ENCODE assay signal across 1 cellular context in the genomic region with DNA sequence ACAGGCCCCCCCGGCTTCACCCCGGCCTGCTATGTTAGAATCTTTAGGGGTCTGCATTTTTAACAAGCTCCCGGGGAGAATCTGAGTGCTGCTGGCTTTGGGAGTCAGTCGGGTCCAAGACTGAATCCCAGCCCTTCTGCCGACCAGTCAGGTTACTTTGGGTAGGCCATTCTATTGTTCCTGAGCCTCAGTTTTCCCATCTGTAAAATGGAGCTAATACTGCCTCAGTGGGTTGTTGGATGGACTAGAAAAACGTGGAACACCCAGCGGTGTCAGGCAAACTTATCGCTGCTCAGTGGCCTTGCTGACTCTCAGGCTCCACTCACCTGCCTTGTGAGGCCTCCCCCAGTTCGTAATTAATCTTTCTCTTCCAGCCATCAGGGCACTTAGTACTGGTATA.
TF ChIP-seq lines count a peak whose summit lies in the region.

No MANE protein-coding gene starts in this region.

TF ChIP-seq in K562, 482 proteins besides CTCF, POLR2A, EP300 and RAD21:
- TF ChIP-seq BRF1 (IDR thresholded peaks at IDR 0.05; ENCODE audit: borderline replicate concordance, extremely low read depth, insufficient read length) (no peak), ILF3 (IDR thresholded peaks at IDR 0.05; ENCODE audit: borderline replicate concordance) (no peak), CHD4 (IDR thresholded peaks at IDR 0.05; ENCODE audit: insufficient read depth, insufficient replicate concordance, low read depth, low read length, poor library complexity, severe bottlenecking) (peak; percentile 75), ZNF347 (CRISPR knock-in tag; IDR thresholded peaks at IDR 0.05; ENCODE audit: low read depth) (no peak), ESRRA (IDR thresholded peaks at IDR 0.05; ENCODE audit: borderline replicate concordance, low read depth) (0 out of 2 replicates have a peak, but pooled peaks have one; percentile 16), SMARCA5 (IDR thresholded peaks at IDR 0.05) (0 out of 2 replicates have a peak, but pooled peaks have one; percentile 56), PTBP1 (IDR thresholded peaks at IDR 0.05; ENCODE audit: low read depth, low read length) (0 out of 2 replicates have a peak, but pooled peaks have one; percentile 28), BCOR (IDR thresholded peaks at IDR 0.05) (peak; percentile 86), ZKSCAN8 (CRISPR knock-in tag; IDR thresholded peaks at IDR 0.05) (no peak), HDAC2 (IDR thresholded peaks at IDR 0.05) (peak; percentile 50; the same call in 1 of the 2 replicates), SIRT6 (IDR thresholded peaks at IDR 0.05; ENCODE audit: low read depth, low read length) (no peak), KDM1A (IDR thresholded peaks at IDR 0.05) (no peak), CBFB (CRISPR knock-in tag; IDR thresholded peaks at IDR 0.05) (no peak), RBM25 (IDR thresholded peaks at IDR 0.05; ENCODE audit: low read depth, low read length, severe bottlenecking) (peak; percentile 93), EZH2 (IDR thresholded peaks at IDR 0.05; ENCODE audit: borderline replicate concordance, low read depth, low read length) (no peak), ZBTB40 (IDR thresholded peaks at IDR 0.05) (no peak), ZBTB40 (CRISPR knock-in tag; IDR thresholded peaks at IDR 0.05) (no peak)
TF ChIP-seq in K562: peak in this region for 7.
